ENCODE assay signal across 8 cellular contexts in the genomic region with DNA sequence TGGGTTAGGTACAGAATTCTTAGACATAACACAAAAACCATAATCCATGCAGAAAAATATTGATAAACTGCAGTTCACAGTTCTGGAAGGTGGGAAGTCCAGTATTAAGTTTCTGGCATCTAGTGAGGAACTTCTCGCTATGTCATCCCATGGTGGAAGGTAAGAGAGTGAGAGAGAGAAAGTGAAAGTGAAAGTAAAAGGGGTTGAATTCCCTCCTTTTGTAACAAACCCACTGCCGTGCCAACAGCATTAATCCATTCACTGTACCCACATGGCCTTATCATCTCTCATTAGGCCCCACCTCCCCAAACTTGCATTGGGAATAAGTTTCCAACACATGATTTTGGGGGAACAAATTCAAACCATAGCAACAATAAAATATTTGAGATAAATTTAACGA. TPM values are rescaled to one million over a fixed set of nuclear protein-coding genes. Genes with fewer than 3 reads are reported as not detected.
DNase-seq lines count a peak whose midpoint lies in the region; ATAC-seq and TF ChIP-seq lines count a peak whose summit lies in the region.

No MANE protein-coding gene starts in this region.

- no peak overlapping the region for H3K27ac ChIP-seq in Panc1 (ENCODE audit: low read length)
- H3K27ac ChIP-seq in thoracic aorta = no peak overlapping the region

- no peak for TF ChIP-seq CTCF in Panc1 (IDR thresholded peaks at IDR 0.05)
- no peak for TF ChIP-seq CTCF in fibroblast of mammary gland (conservative IDR thresholded peaks at IDR 0.05; ENCODE audit: control insufficient read depth, insufficient read depth, low read depth, low read length)
- TF ChIP-seq CTCF in thoracic aorta (IDR thresholded peaks at IDR 0.05) = no peak

- H3K4me3 ChIP-seq in Panc1 (ENCODE audit: low read depth in 2 of 2, low read length in 2 of 2) = peak overlapping the region; percentile 1 to 35; a peak in 3 of 4 replicates
- H3K4me3 ChIP-seq in fibroblast of mammary gland (ENCODE audit: control insufficient read depth, low read depth, low read length) = no peak overlapping the region
- H3K4me3 ChIP-seq in thoracic aorta = peak overlapping the region; percentile 61

- H3K9me3 Mint-ChIP-seq in activated naive CD8-positive, alpha-beta T cell (ENCODE audit: low read depth) = peaks cover 14% of the 10 kb centered on the region
- H3K9me3 Mint-ChIP-seq in activated naive CD8-positive, alpha-beta T cell treated with anti-CD3 and anti-CD28 coated beads for 36 hours = peaks cover 39% of the 10 kb centered on the region

- H3K36me3 ChIP-seq in Panc1 (ENCODE audit: control insufficient read depth, insufficient read depth, low read length) (no peaks in the 10 kb centered on the region), thoracic aorta (no peaks in the 10 kb centered on the region)

- H3K9me3 ChIP-seq in Panc1 (ENCODE audit: control insufficient read depth, insufficient read depth, low read depth, low read length) (peaks cover 27% of the 10 kb centered on the region; the same call in 1 of the 2 replicates), thoracic aorta (no peaks in the 10 kb centered on the region)

- POLR2A ChIA-PET in Panc1 (lab: Charles Lee) = no interaction called here

- H3K27me3 Mint-ChIP-seq in activated naive CD8-positive, alpha-beta T cell = no peaks in the 10 kb centered on the region
- no peaks in the 10 kb centered on the region for H3K27me3 Mint-ChIP-seq in activated naive CD8-positive, alpha-beta T cell treated with anti-CD3 and anti-CD28 coated beads for 36 hours

- no peak for DNase-seq in activated naive CD8-positive, alpha-beta T cell treated with anti-CD3 and anti-CD28 coated beads for 36 hours
- no peak for DNase-seq in Panc1 (ENCODE audit: low read depth, low spot score)
- peak; percentile 17 for DNase-seq in fibroblast of mammary gland (ENCODE audit: low read depth)
- no peak for DNase-seq in thoracic aorta (ENCODE audit: low spot score)
- no peak for DNase-seq in NCI-H2081 treated with DMSO at 0.1 percent for 48 hours (lab: John Stamatoyannopoulos, UW)
- no peak for DNase-seq in T1000 (lab: John Stamatoyannopoulos, UW)
- DNase-seq in AG08396 (ENCODE audit: low spot score) = no peak

- H3K4me1 ChIP-seq in Panc1 (ENCODE audit: control insufficient read depth, insufficient read depth, low read length) (no peaks in the 10 kb centered on the region), thoracic aorta (ENCODE audit: control insufficient read depth in 1 of 2, low read depth in 2 of 2) (peaks cover 0 to 10% of the 10 kb centered on the region in 2 donors)

- peak overlapping the region; percentile 68 for H3K4me3 Mint-ChIP-seq in activated naive CD8-positive, alpha-beta T cell
- no peak overlapping the region for H3K4me3 Mint-ChIP-seq in activated naive CD8-positive, alpha-beta T cell treated with anti-CD3 and anti-CD28 coated beads for 36 hours

- peak overlapping the region; percentile 59 for H3K27ac Mint-ChIP-seq in activated naive CD8-positive, alpha-beta T cell
- no peak overlapping the region for H3K27ac Mint-ChIP-seq in activated naive CD8-positive, alpha-beta T cell treated with anti-CD3 and anti-CD28 coated beads for 36 hours

- peak; percentile 62; the same call in 1 of the 2 replicates for ATAC-seq in Panc1
- ATAC-seq in thoracic aorta (ENCODE audit: insufficient number of reproducible peaks, low FRiP score, low read depth) = no peak

- peaks cover 15% of the 10 kb centered on the region for H3K36me3 Mint-ChIP-seq in activated naive CD8-positive, alpha-beta T cell
- H3K36me3 Mint-ChIP-seq in activated naive CD8-positive, alpha-beta T cell treated with anti-CD3 and anti-CD28 coated beads for 36 hours = peaks cover 23% of the 10 kb centered on the region

- peaks cover 13% of the 10 kb centered on the region for H3K4me1 Mint-ChIP-seq in activated naive CD8-positive, alpha-beta T cell (ENCODE audit: low read depth)
- H3K4me1 Mint-ChIP-seq in activated naive CD8-positive, alpha-beta T cell treated with anti-CD3 and anti-CD28 coated beads for 36 hours = peaks cover 11% of the 10 kb centered on the region

- no TSS peak for BruUV-seq in Panc1 (replicated peaks; lab: Mats Ljungman, UMichigan)

- in situ Hi-C loops in Panc1 (cut with HindIII; ENCODE audit: low pct_unique_long_range_greater_than_20kb, low sequenced_read_pairs) = no loop called here

- intact Hi-C loops in Panc1 (cut with micrococcal nuclease; ENCODE audit: unreplicated experiment) = no loop called here

- CTCF ChIA-PET in Panc1 (lab: Charles Lee) = no interaction called here

- H3K27me3 ChIP-seq in Panc1 (ENCODE audit: control insufficient read depth, insufficient read depth, low read length) (no peaks in the 10 kb centered on the region), thoracic aorta (replicated peaks; ENCODE audit: insufficient read depth) (no peaks in the 10 kb centered on the region)

RNA-seq across cellular contexts. Expression of a gene that starts 17.1 kb away (rescaled TPM):
- total RNA-seq in activated naive CD8-positive, alpha-beta T cell treated with anti-CD3 and anti-CD28 coated beads for 36 hours = 1 to 10 TPM; 7.4 to 9.6 TPM
- total RNA-seq in Panc1 (2021; ENCODE audit: unreplicated experiment) (10.6 TPM), thoracic aorta (1 to 10 TPM in 1 of 2 donors, not detected in 1; 3.5 TPM)
- 5.1 TPM for polyA plus RNA-seq in Panc1 (2012; ENCODE audit: insufficient read length)

RNA-seq across cellular contexts. Expression of a gene that starts 25.3 kb away (rescaled TPM):
- 10 to 100 TPM; 12.2 to 13.9 TPM for total RNA-seq in activated naive CD8-positive, alpha-beta T cell treated with anti-CD3 and anti-CD28 coated beads for 36 hours
- 35.6 TPM for total RNA-seq in Panc1 (2021; ENCODE audit: unreplicated experiment)
- polyA plus RNA-seq in Panc1 (2012; ENCODE audit: insufficient read length) = 39.0 TPM
- 10 to 100 TPM; 19.6 to 22.9 TPM for total RNA-seq in thoracic aorta

RNA-seq across cellular contexts. Expression of a gene that starts 48.9 kb away (rescaled TPM):
- 1 to 10 TPM; 1.5 to 1.7 TPM for total RNA-seq in activated naive CD8-positive, alpha-beta T cell treated with anti-CD3 and anti-CD28 coated beads for 36 hours
- total RNA-seq in Panc1 (2021; ENCODE audit: unreplicated experiment) (18.5 TPM), thoracic aorta (1 to 10 TPM; 2.8 to 6.5 TPM)
- polyA plus RNA-seq in Panc1 (2012; ENCODE audit: insufficient read length) = 12.3 TPM
